In the genomic region with DNA sequence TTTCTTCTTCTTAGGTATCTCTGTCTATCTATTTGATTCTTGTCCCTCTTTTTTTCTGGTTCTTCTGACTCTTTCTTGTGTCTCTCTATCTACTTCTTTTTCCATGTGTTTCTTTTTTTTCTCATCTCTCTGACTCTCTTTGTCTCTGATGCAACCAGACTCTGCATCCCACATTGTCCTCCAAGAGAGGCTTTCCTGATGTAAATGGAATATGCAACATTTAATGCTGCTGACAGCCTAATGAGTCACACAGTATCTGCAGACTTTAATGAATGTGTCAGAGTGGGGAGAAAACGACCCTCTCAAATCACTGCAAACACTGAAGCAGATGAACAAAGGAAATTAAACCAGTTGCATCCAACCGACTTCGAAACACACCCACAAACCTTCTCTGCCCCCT, we compare ENCODE assay signal across 24 cellular contexts.
DNase-seq lines count a peak whose midpoint lies in the region; ATAC-seq, FAIRE-seq and TF ChIP-seq lines count a peak whose summit lies in the region.
"Had no signal": no experiment of that assay in that cellular context is flagged by ENCODE, and none has a peak within 500 bp of the region (broad histone marks: within the 10 kb centered on the region; RNA-seq: fewer than 3 reads in every experiment).

No MANE protein-coding gene starts in this region.

- ATAC-seq in sciatic nerve (no peak), GM21423 (IDR thresholded peaks at IDR 0.05; ENCODE audit: unreplicated experiment) (no peak), left lung (no peak)
- ATAC-seq: left colon, T-helper 17 cell had no signal

- H3K9me3 ChIP-seq in mesenchymal stem cell (ENCODE audit: control insufficient read depth, low read length) (no peaks in the 10 kb centered on the region), left lung (no peaks in the 10 kb centered on the region)
- H3K9me3 ChIP-seq: testis had no signal

- no peak overlapping the region for H2BK12ac ChIP-seq in mesenchymal stem cell (ENCODE audit: low read length in 2 of 2)

- H3K9ac ChIP-seq in mesenchymal stem cell (ENCODE audit: low read length): no peak overlapping the region
- H3K9ac ChIP-seq: BLaER1 treated with 17β-estradiol and CSF1 and Interleukin-3, amounts not matched to agents 10 nM and 100 nM had no signal

- H3K4me2 ChIP-seq in mesenchymal stem cell (ENCODE audit: low read length, poor library complexity, severe bottlenecking): no peak overlapping the region
- H3K4me2 ChIP-seq: BLaER1 treated with 17β-estradiol and CSF1 and Interleukin-3, amounts not matched to agents 10 nM and 100 nM had no signal

- H2AFZ ChIP-seq in mesenchymal stem cell (ENCODE audit: low read depth, low read length): no peak overlapping the region

- DNase-seq in AG09319 (ENCODE audit: extremely low read depth, low read depth): peak; percentile 2
- DNase-seq in HS-5 (ENCODE audit: low read depth): peak; percentile 32
- DNase-seq in bronchial epithelial cell (ENCODE audit: low read depth): peak; percentile 59
- DNase-seq in mesenchymal stem cell: peak; percentile 14
- DNase-seq in sciatic nerve (ENCODE audit: low spot score): no peak
- DNase-seq in activated CD4-positive, alpha-beta memory T cell treated with anti-CD3 and anti-CD28 coated beads for 36 hours: no peak
- no peak for DNase-seq in left lung
- DNase-seq: activated B cell treated with CpG ODN at 0.5 μM for 24 hours; activated CD8-positive, alpha-beta memory T cell treated with anti-CD3 and anti-CD28 coated beads for 24 hours; aorta; DMS153; Karpas-422; left colon; NCI-H1436; NCI-H345; NK-92 treated with Interleukin-12 subunit alpha and Interleukin-12 subunit beta, amount 100 ng/mL, for 24 hours; Right ventricle myocardium superior; stimulated activated CD4-positive, alpha-beta T cell treated with anti-CD3 and anti-CD28 coated beads, Interleukin-4, amount 100 ng/mL, for 4 hours; T-helper 17 cell; testis had no signal

- TF ChIP-seq CTCF in AG09319 (IDR thresholded peaks at IDR 0.05; ENCODE audit: low read depth, low read length) (no peak), bronchial epithelial cell (IDR thresholded peaks at IDR 0.05; ENCODE audit: insufficient read depth, low read length, severe bottlenecking) (no peak), left lung (IDR thresholded peaks at IDR 0.05) (no peak)

- intact Hi-C loops in sciatic nerve (cut with DNase I): no loop called here
- intact Hi-C loops in activated CD4-positive, alpha-beta memory T cell treated with anti-CD3 and anti-CD28 coated beads for 36 hours (cut with micrococcal nuclease): no loop called here
- intact Hi-C loops in left lung (cut with DNase I): no loop called here

- H2BK5ac ChIP-seq in mesenchymal stem cell (ENCODE audit: low read depth, low read length, poor library complexity, severe bottlenecking): no peak overlapping the region

- no peaks in the 10 kb centered on the region for H3K79me1 ChIP-seq in mesenchymal stem cell (replicated peaks; ENCODE audit: low read length, poor library complexity, severe bottlenecking)

- no peak overlapping the region for H3K4ac ChIP-seq in mesenchymal stem cell (ENCODE audit: low read depth in 1 of 2, low read length in 2 of 2)

- no peaks in the 10 kb centered on the region for H3K27me3 Mint-ChIP-seq in activated CD4-positive, alpha-beta memory T cell treated with anti-CD3 and anti-CD28 coated beads for 36 hours
- H3K27me3 Mint-ChIP-seq: activated B cell treated with CpG ODN at 0.5 μM for 24 hours, T-helper 17 cell had no signal

- H3K4me3 Mint-ChIP-seq in activated CD4-positive, alpha-beta memory T cell treated with anti-CD3 and anti-CD28 coated beads for 36 hours: no peak overlapping the region
- H3K4me3 Mint-ChIP-seq: activated B cell treated with CpG ODN at 0.5 μM for 24 hours, T-helper 17 cell had no signal

- H2AK5ac ChIP-seq in mesenchymal stem cell (ENCODE audit: low read length, severe bottlenecking): no peak overlapping the region

- POLR2A ChIA-PET in activated CD4-positive, alpha-beta memory T cell treated with anti-CD3 and anti-CD28 coated beads for 36 hours (lab: Charles Lee): no interaction called here

- H3K18ac ChIP-seq in mesenchymal stem cell (ENCODE audit: low read depth in 1 of 2, low read length in 2 of 2): no peak overlapping the region

- no peak overlapping the region for H3K14ac ChIP-seq in mesenchymal stem cell (ENCODE audit: low read length in 2 of 2)

- CTCF ChIA-PET in activated CD4-positive, alpha-beta memory T cell treated with anti-CD3 and anti-CD28 coated beads for 36 hours (lab: Charles Lee): no interaction called here

- H3K23ac ChIP-seq in mesenchymal stem cell (ENCODE audit: low read length in 2 of 2): no peak overlapping the region

- peak; percentile 43 for FAIRE-seq in bronchial epithelial cell (lab: Jason Lieb, UNC)
- FAIRE-seq: frontal cortex had no signal

- H3K9me3 Mint-ChIP-seq in activated CD4-positive, alpha-beta memory T cell treated with anti-CD3 and anti-CD28 coated beads for 36 hours: no peaks in the 10 kb centered on the region
- H3K9me3 Mint-ChIP-seq: activated B cell treated with CpG ODN at 0.5 μM for 24 hours had no signal

- no peak overlapping the region for H3K27ac Mint-ChIP-seq in activated CD4-positive, alpha-beta memory T cell treated with anti-CD3 and anti-CD28 coated beads for 36 hours
- H3K27ac Mint-ChIP-seq: activated B cell treated with CpG ODN at 0.5 μM for 24 hours, T-helper 17 cell had no signal

- no peaks in the 10 kb centered on the region for H3K36me3 ChIP-seq in bronchial epithelial cell (ENCODE audit: control insufficient read depth, insufficient read depth, low read length)
- no peaks in the 10 kb centered on the region for H3K36me3 ChIP-seq in mesenchymal stem cell (ENCODE audit: control insufficient read depth in 1 of 2, insufficient read depth in 2 of 2, low read depth in 1 of 2, low read length in 2 of 2)
- H3K36me3 ChIP-seq in left lung: no peaks in the 10 kb centered on the region
- H3K36me3 ChIP-seq: BLaER1 treated with 17β-estradiol and CSF1 and Interleukin-3, amounts not matched to agents 10 nM and 100 nM had no signal

- 33% methylated on average over 3 of the region's 3 CpGs for WGBS in mesenchymal stem cell

- no peak overlapping the region for H2BK15ac ChIP-seq in mesenchymal stem cell (ENCODE audit: low read depth, poor library complexity, severe bottlenecking)

- H3K4me1 ChIP-seq in mesenchymal stem cell (ENCODE audit: control insufficient read depth, insufficient read depth, low read depth, low read length) (no peaks in the 10 kb centered on the region), left lung (peaks cover 0 to 6% of the 10 kb centered on the region in 2 donors)
- H3K4me1 ChIP-seq: testis had no signal

- H4K8ac ChIP-seq in mesenchymal stem cell (ENCODE audit: low read length): no peak overlapping the region

- no peak overlapping the region for H2BK120ac ChIP-seq in mesenchymal stem cell (ENCODE audit: low read depth, low read length)

- no peak overlapping the region for H3K27ac ChIP-seq in mesenchymal stem cell (ENCODE audit: low read length, poor library complexity, severe bottlenecking)
- H3K27ac ChIP-seq in left lung: no peak overlapping the region
- H3K27ac ChIP-seq: BLaER1 treated with 17β-estradiol and CSF1 and Interleukin-3, amounts not matched to agents 10 nM and 100 nM; skin epidermis; testis had no signal

- H3K27me3 ChIP-seq in bronchial epithelial cell (ENCODE audit: control insufficient read depth, insufficient read depth, low read length) (no peaks in the 10 kb centered on the region), mesenchymal stem cell (ENCODE audit: control insufficient read depth in 1 of 2, insufficient read depth in 1 of 2, low read length in 2 of 2) (no peaks in the 10 kb centered on the region), left lung (no peaks in the 10 kb centered on the region)
- H3K27me3 ChIP-seq: BLaER1 treated with 17β-estradiol and CSF1 and Interleukin-3, amounts not matched to agents 10 nM and 100 nM; testis had no signal

- H3K36me3 Mint-ChIP-seq in activated CD4-positive, alpha-beta memory T cell treated with anti-CD3 and anti-CD28 coated beads for 36 hours: no peaks in the 10 kb centered on the region

- no peak overlapping the region for H4K91ac ChIP-seq in mesenchymal stem cell (ENCODE audit: low read length)

- no peaks in the 10 kb centered on the region for H3K4me1 Mint-ChIP-seq in activated CD4-positive, alpha-beta memory T cell treated with anti-CD3 and anti-CD28 coated beads for 36 hours (ENCODE audit: low read depth)
- H3K4me1 Mint-ChIP-seq: T-helper 17 cell had no signal

- H3K4me3 ChIP-seq in bronchial epithelial cell (ENCODE audit: low read depth, low read length) (no peak overlapping the region), mesenchymal stem cell (ENCODE audit: insufficient read depth in 1 of 2, low read depth in 1 of 2, low read length in 2 of 2) (no peak overlapping the region), left lung (no peak overlapping the region)
- H3K4me3 ChIP-seq: BLaER1 treated with 17β-estradiol and CSF1 and Interleukin-3, amounts not matched to agents 10 nM and 100 nM; skin epidermis; testis had no signal

Comparison
In these comparisons a context has a peak if more than half of its experiments do, and no peak if none do; other contexts are left out.
1. DNase-seq: peak in AG09319 (single experiment), HS-5 (single experiment), bronchial epithelial cell (single experiment) and mesenchymal stem cell (single experiment); none in sciatic nerve (single experiment), activated CD4-positive, alpha-beta memory T cell treated with anti-CD3 and anti-CD28 coated beads for 36 hours (single experiment) and left lung (0 of 2).